In the genomic region with DNA sequence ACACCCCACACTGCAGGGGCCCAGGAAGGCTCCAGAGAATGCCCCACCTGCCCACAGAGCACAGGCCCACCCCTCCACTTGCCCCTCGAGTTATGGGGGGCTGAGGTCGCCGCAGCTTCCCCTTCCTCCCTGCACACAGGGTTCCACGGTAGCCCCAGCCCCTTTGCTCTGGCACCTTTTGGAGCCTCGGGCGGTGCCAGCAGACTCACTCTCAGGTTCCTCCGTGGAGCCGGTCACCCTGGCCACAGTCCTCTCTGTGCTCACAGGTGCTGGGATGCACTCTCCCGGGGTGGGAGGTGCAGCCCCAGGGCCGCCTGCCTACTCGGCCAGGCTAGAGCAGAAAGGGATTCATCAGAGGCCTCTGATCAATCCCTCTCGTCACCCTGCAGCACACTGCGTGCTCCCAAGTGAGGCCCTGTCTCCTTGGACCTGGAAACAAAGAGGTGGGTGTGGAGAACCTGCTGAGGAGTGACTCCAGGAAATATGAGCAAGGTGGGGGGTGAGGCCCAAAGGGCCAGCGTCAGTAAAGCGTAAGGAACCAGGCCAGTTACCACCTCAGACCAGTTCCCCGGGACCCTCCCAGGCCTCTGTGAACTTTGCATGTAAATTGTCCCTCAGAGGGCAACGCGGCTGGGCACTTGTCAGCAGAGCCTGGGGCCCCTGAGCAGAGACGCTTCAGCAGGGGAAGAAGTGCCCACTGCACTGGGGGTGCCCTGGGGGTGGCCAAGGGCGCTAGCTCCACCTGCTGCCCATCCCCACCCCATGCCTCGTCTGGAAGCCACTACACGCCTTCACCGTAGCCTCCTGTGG, we compare ENCODE assay signal across 18 cellular contexts.
DNase-seq lines count a peak whose midpoint lies in the region; ATAC-seq, FAIRE-seq and TF ChIP-seq lines count a peak whose summit lies in the region.
"Had no signal": no experiment of that assay in that cellular context is flagged by ENCODE, and none has a peak within 500 bp of the region (broad histone marks: within the 10 kb centered on the region; RNA-seq: fewer than 3 reads in every experiment).

No MANE protein-coding gene starts in this region.

- H3K4me3 ChIP-seq in right lobe of liver (no peak overlapping the region), HepG2 (replicated peaks in 1 of 3; ENCODE audit: insufficient read depth in 1 of 3, low read depth in 2 of 3, low read length in 3 of 3) (no peak overlapping the region), lower lobe of right lung (no peak overlapping the region), aorta (ENCODE audit: low read length in 2 of 2) (no peak overlapping the region)
- H3K4me3 ChIP-seq: PC-9 had no signal

- H3K27me3 Mint-ChIP-seq in WTC11 (ENCODE audit: low read depth): no peaks in the 10 kb centered on the region

- no peak for TF ChIP-seq POLR2A in right lobe of liver (IDR thresholded peaks at IDR 0.05)
- TF ChIP-seq POLR2A in HepG2 (IDR thresholded peaks at IDR 0.05; ENCODE audit: insufficient read depth in 1 of 2, low read depth in 2 of 2, low read length in 2 of 2): no peak

- POLR2A ChIA-PET in HepG2 (lab: Yijun Ruan, JAX) (no interaction called here), WTC11 (lab: Charles Lee) (no interaction called here)

- H3K9me3 ChIP-seq in right lobe of liver: no peaks in the 10 kb centered on the region
- H3K9me3 ChIP-seq in HepG2 (ENCODE audit: low read length): no peaks in the 10 kb centered on the region
- H3K9me3 ChIP-seq in lower lobe of right lung: no peaks in the 10 kb centered on the region
- no peaks in the 10 kb centered on the region for H3K9me3 ChIP-seq in aorta (ENCODE audit: control insufficient read depth, low read length)

- H3K27ac Mint-ChIP-seq in WTC11: no peak overlapping the region
- H3K27ac Mint-ChIP-seq: B cell; CD4-positive, alpha-beta memory T cell had no signal

- H4K20me1 ChIP-seq in HepG2 (ENCODE audit: insufficient read depth, low read length): no peaks in the 10 kb centered on the region

- H3K36me3 Mint-ChIP-seq in WTC11: no peaks in the 10 kb centered on the region
- H3K36me3 Mint-ChIP-seq: CD4-positive, alpha-beta memory T cell had no signal

- H2AFZ ChIP-seq in HepG2 (ENCODE audit: low read length): no peak overlapping the region
- H2AFZ ChIP-seq: PC-9 had no signal

- peaks cover 9% of the 10 kb centered on the region for H3K4me1 Mint-ChIP-seq in WTC11
- H3K4me1 Mint-ChIP-seq: B cell had no signal

- no peak for FAIRE-seq in HepG2 (lab: Jason Lieb, UNC)

- no peak overlapping the region for H3K4me3 Mint-ChIP-seq in WTC11
- H3K4me3 Mint-ChIP-seq: B cell; CD4-positive, alpha-beta memory T cell had no signal

- H3K4me1 ChIP-seq in right lobe of liver (no peaks in the 10 kb centered on the region), HepG2 (ENCODE audit: insufficient read depth, low read length) (no peaks in the 10 kb centered on the region), lower lobe of right lung (no peaks in the 10 kb centered on the region), aorta (ENCODE audit: control insufficient read depth in 1 of 2, insufficient read depth in 2 of 2, low read length in 2 of 2) (no peaks in the 10 kb centered on the region)

- DNase-seq in right lobe of liver: peak in 2 of 3 donors; percentile 11 to 52
- DNase-seq in HepG2 (ENCODE audit: low spot score): no peak
- DNase-seq in WTC11 (ENCODE audit: low spot score): peak; percentile 29
- peak; percentile 39 for DNase-seq in lower lobe of right lung
- DNase-seq in aorta: peak; percentile 36 to 62
- DNase-seq in OCI-M2 (lab: John Stamatoyannopoulos, UW; ENCODE audit: unreplicated experiment): no peak
- no peak for DNase-seq in SKM-1 (lab: John Stamatoyannopoulos, UW; ENCODE audit: unreplicated experiment)
- DNase-seq: ACHN; CD4-positive, alpha-beta memory T cell; DND-41; GDM1; NCI-H1436; NCI-H2081 treated with DMSO at 0.1 percent for 48 hours; NCI-H526 treated with DMSO at 0.1 percent for 48 hours; PC-9; SHP77 treated with DMSO at 0.1 percent for 48 hours had no signal

- ATAC-seq in right lobe of liver: no peak
- no peak for ATAC-seq in HepG2
- peak; percentile 31 for ATAC-seq in WTC11
- ATAC-seq in lower lobe of right lung: peak in 1 of 2 donors; percentile 33
- ATAC-seq in aorta (ENCODE audit: low FRiP score): no peak
- ATAC-seq in HG03280 (IDR thresholded peaks at IDR 0.05; ENCODE audit: unreplicated experiment): no peak

- no peaks in the 10 kb centered on the region for H3K79me2 ChIP-seq in HepG2 (ENCODE audit: insufficient read depth, low read length)

- in situ Hi-C loops in HepG2 (cut with HindIII; ENCODE audit: extremely low pct_ligation_motif_present, low pct_unique_long_range_greater_than_20kb): no loop called here

- H3K27me3 ChIP-seq in right lobe of liver: no peaks in the 10 kb centered on the region
- peaks cover 6 to 59% of the 10 kb centered on the region in 2 experiments; a peak in 3 of 5 replicates for H3K27me3 ChIP-seq in HepG2 (ENCODE audit: control insufficient read depth in 1 of 2, insufficient read depth in 2 of 2, low read length in 2 of 2)
- peaks cover 9% of the 10 kb centered on the region for H3K27me3 ChIP-seq in lower lobe of right lung (ENCODE audit: low read depth)
- no peaks in the 10 kb centered on the region for H3K27me3 ChIP-seq in aorta (ENCODE audit: control insufficient read depth in 1 of 2, insufficient read depth in 2 of 2, low read length in 1 of 2)

- H3K9me3 Mint-ChIP-seq in WTC11: no peaks in the 10 kb centered on the region

- intact Hi-C loops in right lobe of liver (cut with DNase I) (no loop called here), HepG2 (cut with micrococcal nuclease; ENCODE audit: unreplicated experiment) (no loop called here), lower lobe of right lung (cut with DNase I) (no loop called here), aorta (cut with DNase I) (no loop called here)

- CTCF ChIA-PET in HepG2 (lab: Yijun Ruan, JAX; ENCODE audit: low intra/inter-chr PET ratio, low total read pairs) (no interaction called here), WTC11 (lab: Charles Lee) (interaction anchor here (1.0 to 1.5 kb wide), 3 partner anchors 26 to 168 kb away, joined by 3 to 4 read pairs (median 3); no protein-coding TSS in a partner anchor)

- TF ChIP-seq RAD21 in HepG2 (CRISPR knock-in tag; IDR thresholded peaks at IDR 0.05): no peak

- BruUV-seq in HepG2 (replicated peaks; lab: Mats Ljungman, UMichigan): no TSS peak

- H3K9ac ChIP-seq in HepG2 (ENCODE audit: insufficient read depth, low read depth, low read length): no peak overlapping the region

- TF ChIP-seq EP300 in HepG2 (IDR thresholded peaks at IDR 0.05; ENCODE audit: low read depth in 2 of 2, low read length in 2 of 2) (no peak), HepG2 (CRISPR knock-in tag; IDR thresholded peaks at IDR 0.05; ENCODE audit: borderline replicate concordance) (no peak)

- TF ChIP-seq CTCF in right lobe of liver (IDR thresholded peaks at IDR 0.05): no peak
- TF ChIP-seq CTCF in HepG2 (CRISPR knock-in tag; IDR thresholded peaks at IDR 0.05): no peak
- TF ChIP-seq CTCF in WTC11 (IDR thresholded peaks at IDR 0.05): no peak
- TF ChIP-seq CTCF in lower lobe of right lung (IDR thresholded peaks at IDR 0.05): no peak

- H3K4me2 ChIP-seq in HepG2 (ENCODE audit: low read depth, low read length): no peak overlapping the region
- H3K4me2 ChIP-seq: PC-9 had no signal

- H3K27ac ChIP-seq in right lobe of liver (no peak overlapping the region), HepG2 (ENCODE audit: extremely low read length, insufficient read depth, low read length) (no peak overlapping the region), lower lobe of right lung (no peak overlapping the region), aorta (ENCODE audit: low read depth in 1 of 2, low read length in 2 of 2) (no peak overlapping the region)
- H3K27ac ChIP-seq: PC-9 had no signal

- 57% methylated on average over 8 of the region's 23 CpGs for WGBS in right lobe of liver (ENCODE audit: insufficient coverage, low coverage, low lambda C conversion rate, missing lambda C conversion rate)
- WGBS in HepG2 (ENCODE audit: low lambda C conversion rate): 19% methylated on average over 4 of the region's 23 CpGs
- 63 to 65% methylated on average over 23 of the region's 23 CpGs for WGBS in aorta, 2 donors

- H3K36me3 ChIP-seq in right lobe of liver (no peaks in the 10 kb centered on the region), HepG2 (replicated peaks in 1 of 2; ENCODE audit: control insufficient read depth in 1 of 2, insufficient read depth in 2 of 2, low read length in 2 of 2) (no peaks in the 10 kb centered on the region), lower lobe of right lung (no peaks in the 10 kb centered on the region), aorta (ENCODE audit: control insufficient read depth in 1 of 2, insufficient read depth in 2 of 2, low read length in 1 of 2) (no peaks in the 10 kb centered on the region)

TF ChIP-seq in WTC11, 78 proteins besides CTCF, POLR2A, EP300 and RAD21 (continues in another document):
- TF ChIP-seq, protein P1, sequence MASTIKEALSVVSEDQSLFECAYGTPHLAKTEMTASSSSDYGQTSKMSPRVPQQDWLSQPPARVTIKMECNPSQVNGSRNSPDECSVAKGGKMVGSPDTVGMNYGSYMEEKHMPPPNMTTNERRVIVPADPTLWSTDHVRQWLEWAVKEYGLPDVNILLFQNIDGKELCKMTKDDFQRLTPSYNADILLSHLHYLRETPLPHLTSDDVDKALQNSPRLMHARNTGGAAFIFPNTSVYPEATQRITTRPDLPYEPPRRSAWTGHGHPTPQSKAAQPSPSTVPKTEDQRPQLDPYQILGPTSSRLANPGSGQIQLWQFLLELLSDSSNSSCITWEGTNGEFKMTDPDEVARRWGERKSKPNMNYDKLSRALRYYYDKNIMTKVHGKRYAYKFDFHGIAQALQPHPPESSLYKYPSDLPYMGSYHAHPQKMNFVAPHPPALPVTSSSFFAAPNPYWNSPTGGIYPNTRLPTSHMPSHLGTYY (CRISPR knock-in tag; IDR thresholded peaks at IDR 0.05): no peak
- TF ChIP-seq, protein P2, sequence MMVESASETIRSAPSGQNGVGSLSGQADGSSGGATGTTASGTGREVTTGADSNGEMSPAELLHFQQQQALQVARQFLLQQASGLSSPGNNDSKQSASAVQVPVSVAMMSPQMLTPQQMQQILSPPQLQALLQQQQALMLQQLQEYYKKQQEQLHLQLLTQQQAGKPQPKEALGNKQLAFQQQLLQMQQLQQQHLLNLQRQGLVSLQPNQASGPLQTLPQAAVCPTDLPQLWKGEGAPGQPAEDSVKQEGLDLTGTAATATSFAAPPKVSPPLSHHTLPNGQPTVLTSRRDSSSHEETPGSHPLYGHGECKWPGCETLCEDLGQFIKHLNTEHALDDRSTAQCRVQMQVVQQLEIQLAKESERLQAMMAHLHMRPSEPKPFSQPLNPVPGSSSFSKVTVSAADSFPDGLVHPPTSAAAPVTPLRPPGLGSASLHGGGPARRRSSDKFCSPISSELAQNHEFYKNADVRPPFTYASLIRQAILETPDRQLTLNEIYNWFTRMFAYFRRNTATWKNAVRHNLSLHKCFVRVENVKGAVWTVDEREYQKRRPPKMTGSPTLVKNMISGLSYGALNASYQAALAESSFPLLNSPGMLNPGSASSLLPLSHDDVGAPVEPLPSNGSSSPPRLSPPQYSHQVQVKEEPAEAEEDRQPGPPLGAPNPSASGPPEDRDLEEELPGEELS (CRISPR knock-in tag; IDR thresholded peaks at IDR 0.05): no peak

Comparison
In these comparisons a context has a peak if more than half of its experiments do, and no peak if none do; other contexts are left out.
1. DNase-seq: peak in right lobe of liver (2 of 3), WTC11 (single experiment), lower lobe of right lung (single experiment) and aorta (2 of 2); none in HepG2 (single experiment), OCI-M2 (single experiment) and SKM-1 (single experiment).